Comparison of ENCODE assay signal across 16 cellular contexts in the genomic region with DNA sequence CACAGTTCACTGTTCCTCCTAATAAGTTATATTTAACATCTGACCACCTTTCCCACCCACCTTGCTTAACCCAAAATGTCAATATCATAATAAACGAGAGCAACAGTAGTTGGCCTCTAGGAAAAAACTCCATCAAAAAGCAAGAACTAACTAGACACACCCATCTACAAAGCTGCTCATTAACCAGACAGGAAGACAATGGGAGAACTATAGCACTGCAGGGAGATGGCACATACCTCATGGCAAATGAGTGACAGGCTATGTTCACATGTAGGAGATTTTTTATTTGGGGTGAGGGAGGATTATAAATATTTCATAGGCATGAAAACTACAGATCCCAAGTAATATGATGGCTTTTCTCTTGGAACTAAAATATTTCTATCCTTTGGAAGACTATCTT.
"Had no signal": no experiment of that assay in that cellular context is flagged by ENCODE, and none has a peak within 500 bp of the region (broad histone marks: within the 10 kb centered on the region; RNA-seq: fewer than 3 reads in every experiment).

No MANE protein-coding gene starts in this region.

- ATAC-seq: foreskin keratinocyte; left cardiac atrium; naive thymus-derived CD8-positive, alpha-beta T cell; psoas muscle had no signal

- H3K4me3 ChIP-seq: psoas muscle, smooth muscle cell had no signal

- H3K27ac Mint-ChIP-seq: endodermal cell, immature natural killer cell, type B pancreatic cell had no signal

- H3K27me3 ChIP-seq: foreskin keratinocyte, neutrophil had no signal

- H3K4me1 Mint-ChIP-seq: endodermal cell, immature natural killer cell had no signal

- H3K4me1 ChIP-seq: psoas muscle had no signal

- H3K9me3 ChIP-seq: neutrophil, psoas muscle had no signal

- H3K4me3 Mint-ChIP-seq: endodermal cell; immature natural killer cell; naive thymus-derived CD8-positive, alpha-beta T cell; type B pancreatic cell had no signal

- H3K4me2 ChIP-seq: smooth muscle cell had no signal

- DNase-seq: dermis blood vessel endothelial cell; endodermal cell; erythroblast; foreskin keratinocyte; immature natural killer cell; left cardiac atrium; naive thymus-derived CD8-positive, alpha-beta T cell; psoas muscle; stimulated activated CD4-positive, alpha-beta T cell treated with anti-CD3 and anti-CD28 coated beads, Interleukin-2, amount 100 ng/mL, for 48 hours; stimulated activated naive CD4-positive, alpha-beta T cell treated with Interleukin-2 at 50 U/mL for 16 hours had no signal

- H3K27me3 Mint-ChIP-seq: naive thymus-derived CD8-positive, alpha-beta T cell; type B pancreatic cell had no signal

- FAIRE-seq: endothelial cell of umbilical vein, keratinocyte, urothelium cell line had no signal

- H3K27ac ChIP-seq: foreskin keratinocyte, neutrophil, psoas muscle had no signal

- H3K9me3 Mint-ChIP-seq: endodermal cell; immature natural killer cell; naive thymus-derived CD8-positive, alpha-beta T cell; type B pancreatic cell had no signal
